ENCODE assay signal across 19 cellular contexts in the genomic region with DNA sequence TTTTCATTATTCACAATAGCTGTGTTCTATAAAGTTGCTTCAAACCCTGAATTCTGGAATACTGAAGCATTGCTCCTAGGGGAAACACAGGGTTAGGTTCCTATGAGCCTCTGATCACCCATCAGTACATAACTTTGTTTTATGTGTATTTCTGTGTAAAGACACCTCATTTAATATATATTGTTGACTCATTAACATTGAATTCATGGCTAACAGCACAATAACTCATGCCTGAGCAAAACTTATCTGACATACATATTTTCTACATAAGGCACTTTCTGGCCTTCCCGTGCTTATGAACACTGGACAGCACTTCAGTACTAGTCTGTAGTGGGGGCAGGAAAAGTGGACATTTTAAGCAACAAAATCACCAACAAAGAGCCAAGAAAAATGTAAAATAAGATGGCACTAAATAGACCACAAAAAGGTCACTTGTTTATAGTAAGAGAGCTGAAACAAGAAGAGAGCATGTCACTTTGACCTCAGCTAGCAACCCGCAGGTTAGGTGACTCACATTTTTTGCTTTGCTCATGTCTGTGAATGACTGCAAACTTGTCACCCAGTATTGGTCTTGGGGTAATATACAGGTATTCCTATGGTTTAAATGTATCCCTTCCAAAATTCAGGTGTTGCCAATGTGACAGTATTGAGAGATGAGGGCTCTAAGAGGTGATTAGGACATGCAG.
"Had no signal": no experiment of that assay in that cellular context is flagged by ENCODE, and none has a peak within 500 bp of the region (broad histone marks: within the 10 kb centered on the region; RNA-seq: fewer than 3 reads in every experiment).

No MANE protein-coding gene starts in this region.

- H3K27me3 Mint-ChIP-seq: memory B cell; stimulated activated naive CD8-positive, alpha-beta T cell treated with anti-CD3 and anti-CD28 coated beads, Interleukin-15, Interleukin-2, amounts not matched to agents 100 ng/mL and 50 ng/mL, for 24 hours had no signal

- H3K4me3 Mint-ChIP-seq: activated T-helper 1 cell treated with anti-CD3 and anti-CD28 coated beads, Interleukin-12 subunit alpha, Interleukin-12 subunit beta, Interleukin-2, Interleukin-4 antibody, amounts not matched to agents 30 ng/mL and 10 ng/mL and 1 ng/mL, durations not matched to agents 14 hours and 24 hours and 36 hours; memory B cell; stimulated activated naive CD8-positive, alpha-beta T cell treated with anti-CD3 and anti-CD28 coated beads, Interleukin-15, Interleukin-2, amounts not matched to agents 100 ng/mL and 50 ng/mL, for 24 hours; T-helper 1 cell treated with Interleukin-12 subunit alpha and Interleukin-12 subunit beta and Interleukin-4 antibody, amounts not matched to agents 30 μg/mL and 1 μg/mL, for 36 hours had no signal

- H3K27ac Mint-ChIP-seq: activated T-helper 1 cell treated with anti-CD3 and anti-CD28 coated beads, Interleukin-12 subunit alpha, Interleukin-12 subunit beta, Interleukin-2, Interleukin-4 antibody, amounts not matched to agents 30 ng/mL and 10 ng/mL and 1 ng/mL, durations not matched to agents 14 hours and 24 hours and 36 hours; memory B cell; stimulated activated naive CD8-positive, alpha-beta T cell treated with anti-CD3 and anti-CD28 coated beads, Interleukin-15, Interleukin-2, amounts not matched to agents 100 ng/mL and 50 ng/mL, for 24 hours; T-helper 1 cell treated with Interleukin-12 subunit alpha and Interleukin-12 subunit beta and Interleukin-4 antibody, amounts not matched to agents 30 μg/mL and 1 μg/mL, for 36 hours had no signal

- H3K4me1 ChIP-seq: psoas muscle, suprapubic skin, transverse colon had no signal

- H3K36me3 ChIP-seq: brain microvascular endothelial cell, ovary, suprapubic skin, transverse colon had no signal

- H3K9me3 Mint-ChIP-seq: stimulated activated naive CD8-positive, alpha-beta T cell treated with anti-CD3 and anti-CD28 coated beads, Interleukin-15, Interleukin-2, amounts not matched to agents 100 ng/mL and 50 ng/mL, for 24 hours had no signal

- H3K4me3 ChIP-seq: dorsolateral prefrontal cortex, ovary, psoas muscle, suprapubic skin, transverse colon had no signal

- H3K27me3 ChIP-seq: brain microvascular endothelial cell, dorsolateral prefrontal cortex, ovary, suprapubic skin, transverse colon had no signal

- DNase-seq: activated naive CD4-positive, alpha-beta T cell; aorta; brain microvascular endothelial cell; central memory CD4-positive, alpha-beta T cell; dorsolateral prefrontal cortex; foreskin fibroblast; ovary; psoas muscle; right cardiac atrium; stimulated activated CD4-positive, alpha-beta T cell treated with anti-CD3 and anti-CD28 coated beads, Interleukin-2, amount 100 ng/mL, for 24 hours; transverse colon had no signal

- H3K27ac ChIP-seq: brain microvascular endothelial cell, epithelial cell of prostate, ovary, psoas muscle, suprapubic skin, transverse colon, VCaP had no signal

- H3K9me3 ChIP-seq: ovary, psoas muscle, transverse colon had no signal

- ATAC-seq: psoas muscle, right cardiac atrium had no signal

- FAIRE-seq: colon had no signal
